In genomic region chr4:74632634-74633033, GRCh38 we compare ENCODE assay signal across 9 cellular contexts.
A peak's percentile ranks its signal among the peaks of the same experiment; 100 is the strongest.
DNase-seq lines count a peak whose midpoint lies in the region; ATAC-seq, FAIRE-seq and TF ChIP-seq lines count a peak whose summit lies in the region.
"Had no signal": no experiment of that assay in that cellular context is flagged by ENCODE, and none has a peak within 500 bp of the region (broad histone marks: within the 10 kb centered on the region; RNA-seq: fewer than 3 reads in every experiment).

No MANE protein-coding gene starts in this region.

- peaks cover 35% of the 10 kb centered on the region for H3K4me1 Mint-ChIP-seq in CD14-positive monocyte
- peaks cover 12% of the 10 kb centered on the region for H3K4me1 Mint-ChIP-seq in activated naive CD8-positive, alpha-beta T cell treated with anti-CD3 and anti-CD28 coated beads, Interleukin-2, amount 50 U/mL, for 24 hours

- H3K27me3 ChIP-seq in pancreas: no peaks in the 10 kb centered on the region

- H3K27ac Mint-ChIP-seq in CD14-positive monocyte: peak overlapping the region in 6 of 7 donors; percentile 17 to 78 (median 62)
- peak overlapping the region; percentile 16 for H3K27ac Mint-ChIP-seq in activated naive CD8-positive, alpha-beta T cell treated with anti-CD3 and anti-CD28 coated beads, Interleukin-2, amount 50 U/mL, for 24 hours

- TF ChIP-seq CTCF in CD14-positive monocyte (IDR thresholded peaks at IDR 0.05) (no peak), pancreas (IDR thresholded peaks at IDR 0.05) (no peak)

- no peaks in the 10 kb centered on the region for H3K36me3 ChIP-seq in pancreas
- H3K36me3 ChIP-seq: left ventricle myocardium inferior had no signal

- H3K4me3 ChIP-seq in pancreas: no peak overlapping the region
- H3K4me3 ChIP-seq: left ventricle myocardium inferior had no signal

- no peaks in the 10 kb centered on the region for H3K27me3 Mint-ChIP-seq in CD14-positive monocyte (ENCODE audit: low read depth in 3 of 3)
- H3K27me3 Mint-ChIP-seq in activated naive CD8-positive, alpha-beta T cell treated with anti-CD3 and anti-CD28 coated beads, Interleukin-2, amount 50 U/mL, for 24 hours: peaks cover 14% of the 10 kb centered on the region

- H3K9me3 ChIP-seq in pancreas: no peaks in the 10 kb centered on the region
- H3K9me3 ChIP-seq: left ventricle myocardium inferior had no signal

- peaks cover 0 to 2% (median 0%) of the 10 kb centered on the region in 3 donors for H3K4me1 ChIP-seq in pancreas
- H3K4me1 ChIP-seq: left ventricle myocardium inferior had no signal

- H3K27ac ChIP-seq in pancreas: no peak overlapping the region
- H3K27ac ChIP-seq: left ventricle myocardium inferior had no signal

- H3K36me3 Mint-ChIP-seq in CD14-positive monocyte: no peaks in the 10 kb centered on the region
- H3K36me3 Mint-ChIP-seq in activated naive CD8-positive, alpha-beta T cell treated with anti-CD3 and anti-CD28 coated beads, Interleukin-2, amount 50 U/mL, for 24 hours (ENCODE audit: low read depth): no peaks in the 10 kb centered on the region

- 25 to 27% methylated on average over 3 of the region's 3 CpGs for WGBS in pancreas, 2 donors

- peak; percentile 83 for ATAC-seq in activated naive CD8-positive, alpha-beta T cell treated with anti-CD3 and anti-CD28 coated beads, Interleukin-2, amount 50 U/mL, for 24 hours
- ATAC-seq in pancreas (peak in 3 of 4 donors; percentile 36 to 65 (median 57)), HG03457 (IDR thresholded peaks at IDR 0.05; ENCODE audit: unreplicated experiment) (no peak)

- DNase-seq in CD14-positive monocyte (ENCODE audit: low spot score): peak; percentile 65
- peak; percentile 16 for DNase-seq in NCI-H2029 treated with DMSO at 0.1 percent for 48 hours (lab: John Stamatoyannopoulos, UW)
- peak; percentile 28 for DNase-seq in activated naive CD8-positive, alpha-beta T cell treated with anti-CD3 and anti-CD28 coated beads, Interleukin-2, amount 50 U/mL, for 24 hours
- peak in 1 of 6 donors; percentile 22 for DNase-seq in pancreas
- DNase-seq in NCI-H1930 (lab: John Stamatoyannopoulos, UW): no peak
- no peak for DNase-seq in nucleus accumbens (lab: John Stamatoyannopoulos, UW)
- DNase-seq in NCI-H2227 treated with DMSO at 0.1 percent for 48 hours (lab: John Stamatoyannopoulos, UW): no peak
- DNase-seq: left ventricle myocardium inferior had no signal

- peak overlapping the region; percentile 7 to 64 for H3K4me3 Mint-ChIP-seq in CD14-positive monocyte
- no peak overlapping the region for H3K4me3 Mint-ChIP-seq in activated naive CD8-positive, alpha-beta T cell treated with anti-CD3 and anti-CD28 coated beads, Interleukin-2, amount 50 U/mL, for 24 hours

- H3K9me3 Mint-ChIP-seq in CD14-positive monocyte: no peaks in the 10 kb centered on the region
- H3K9me3 Mint-ChIP-seq in activated naive CD8-positive, alpha-beta T cell treated with anti-CD3 and anti-CD28 coated beads, Interleukin-2, amount 50 U/mL, for 24 hours: no peaks in the 10 kb centered on the region

- FAIRE-seq in pancreas (lab: Jason Lieb, UNC): no peak

- intact Hi-C loops in CD14-positive monocyte (cut with micrococcal nuclease) (no loop called here), pancreas (cut with DNase I) (no loop called here)

Comparison
In these comparisons a context has a peak if more than half of its experiments do, and no peak if none do; other contexts are left out.
1. DNase-seq: peak in CD14-positive monocyte (single experiment), NCI-H2029 treated with DMSO at 0.1 percent for 48 hours (single experiment) and activated naive CD8-positive, alpha-beta T cell treated with anti-CD3 and anti-CD28 coated beads, Interleukin-2, amount 50 U/mL, for 24 hours (single experiment); none in NCI-H1930 (0 of 2), nucleus accumbens (0 of 56) and NCI-H2227 treated with DMSO at 0.1 percent for 48 hours (single experiment).